31 cellular contexts compared by ENCODE assay signal in the genomic region with DNA sequence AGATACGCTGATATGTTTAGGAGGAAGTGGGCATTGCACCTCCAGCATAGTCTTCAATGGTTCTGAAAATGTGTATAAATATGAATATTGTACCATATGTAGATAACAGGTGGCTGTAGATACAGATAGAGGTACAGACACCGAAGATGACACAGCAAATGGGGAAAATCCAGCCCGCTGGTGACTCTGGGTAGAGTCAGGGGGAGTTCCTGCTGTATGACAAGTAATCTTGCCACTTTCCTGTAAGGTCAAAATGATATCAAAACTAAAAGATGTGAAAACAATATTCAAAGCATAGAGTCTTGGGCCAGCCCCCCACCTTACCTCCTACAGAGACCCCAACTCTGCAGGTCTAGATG. TPM values are rescaled to one million over a fixed set of nuclear protein-coding genes. Genes with fewer than 3 reads are reported as not detected.
"Had no signal": no experiment of that assay in that cellular context is flagged by ENCODE, and none has a peak within 500 bp of the region (broad histone marks: within the 10 kb centered on the region; RNA-seq: fewer than 3 reads in every experiment).

No MANE protein-coding gene starts in this region.

- H3K36me3 ChIP-seq: esophagus squamous epithelium, heart right ventricle, left lung, prostate gland, right atrium auricular region, suprapubic skin, transverse colon, upper lobe of right lung, uterus had no signal

- H3K4me3 ChIP-seq: coronary artery, esophagus squamous epithelium, heart right ventricle, left lung, mucosa of descending colon, prostate gland, right atrium auricular region, smooth muscle cell, suprapubic skin, transverse colon, upper lobe of right lung, uterus had no signal

- H3K27ac Mint-ChIP-seq: mesothelial cell of epicardium; stimulated activated memory B cell treated with anti-CD40 and anti-IgM and Interleukin-4, amounts not matched to agents 10 μg/mL and 1 μg/mL and 100 μg/mL, for 72 hours; stimulated activated naive CD8-positive, alpha-beta T cell treated with anti-CD3 and anti-CD28 coated beads, Interleukin-15, Interleukin-2, amounts not matched to agents 100 ng/mL and 50 ng/mL, for 24 hours had no signal

- H3K36me3 Mint-ChIP-seq: mesothelial cell of epicardium had no signal

- ATAC-seq: left cardiac atrium; left lung; mucosa of descending colon; sciatic nerve; stimulated activated memory B cell treated with anti-CD40 and anti-IgM and Interleukin-4, amounts not matched to agents 10 μg/mL and 1 μg/mL and 100 μg/mL, for 72 hours had no signal

- H3K27me3 ChIP-seq: right atrium auricular region, upper lobe of right lung, uterus had no signal

- H3K27ac ChIP-seq: coronary artery, esophagus squamous epithelium, heart right ventricle, left lung, prostate gland, right atrium auricular region, suprapubic skin, transverse colon, upper lobe of right lung, uterus had no signal

- H3K9me3 ChIP-seq: esophagus squamous epithelium, prostate gland, right atrium auricular region, suprapubic skin, transverse colon, upper lobe of right lung, uterus had no signal

- DNase-seq: dermis blood vessel endothelial cell; effector memory CD4-positive, alpha-beta T cell; erythroblast; esophagus squamous epithelium; foreskin melanocyte; glutamatergic neuron; heart right ventricle; hippocampal formation; mesenchymal stem cell; naive B cell; stimulated activated CD4-positive, alpha-beta T cell treated with anti-CD3 and anti-CD28 coated beads, Interleukin-12 subunit alpha, Interleukin-12 subunit beta, amount 100 ng/mL, for 4 hours; stimulated activated CD4-positive, alpha-beta T cell treated with anti-CD3 and anti-CD28 coated beads, Interleukin-2, amount 100 ng/mL, for 24 hours; stimulated activated CD4-positive, alpha-beta T cell treated with anti-CD3 and anti-CD28 coated beads, Interleukin-4, amount 100 ng/mL, for 4 hours; transverse colon; upper lobe of right lung; uterus had no signal

- H3K4me3 Mint-ChIP-seq: mesothelial cell of epicardium; naive B cell; natural killer cell treated with Interleukin-12 subunit alpha and Interleukin-12 subunit beta and Interleukin-15 and Interleukin-18, amount 100 ng/mL, for 72 hours; neural crest cell; stimulated activated memory B cell treated with anti-CD40 and anti-IgM and Interleukin-4, amounts not matched to agents 10 μg/mL and 1 μg/mL and 100 μg/mL, for 72 hours; stimulated activated naive CD8-positive, alpha-beta T cell treated with anti-CD3 and anti-CD28 coated beads, Interleukin-15, Interleukin-2, amounts not matched to agents 100 ng/mL and 50 ng/mL, for 24 hours had no signal

- H3K4me1 ChIP-seq: esophagus squamous epithelium, heart right ventricle, left lung, prostate gland, right atrium auricular region, suprapubic skin, transverse colon, upper lobe of right lung, uterus had no signal

RNA-seq across cellular contexts. Expression of a gene that starts 17.8 kb away (rescaled TPM):
- total RNA-seq: kidney epithelial cell; natural killer cell treated with Interleukin-12 subunit alpha and Interleukin-12 subunit beta and Interleukin-15 and Interleukin-18, amount 100 ng/mL, for 72 hours had no signal
